In genomic region chr2:49950635-49951034, GRCh38 we compare ENCODE assay signal across 6 cellular contexts.
"Had no signal": no experiment of that assay in that cellular context is flagged by ENCODE, and none has a peak within 500 bp of the region (broad histone marks: within the 10 kb centered on the region; RNA-seq: fewer than 3 reads in every experiment).

No MANE protein-coding gene starts in this region.

- ATAC-seq: HCT116, HepG2 had no signal

- DNase-seq: GM23248, GOT3, H7, KBM-7 had no signal
